Comparison of ENCODE assay signal across 9 cellular contexts in the genomic region with DNA sequence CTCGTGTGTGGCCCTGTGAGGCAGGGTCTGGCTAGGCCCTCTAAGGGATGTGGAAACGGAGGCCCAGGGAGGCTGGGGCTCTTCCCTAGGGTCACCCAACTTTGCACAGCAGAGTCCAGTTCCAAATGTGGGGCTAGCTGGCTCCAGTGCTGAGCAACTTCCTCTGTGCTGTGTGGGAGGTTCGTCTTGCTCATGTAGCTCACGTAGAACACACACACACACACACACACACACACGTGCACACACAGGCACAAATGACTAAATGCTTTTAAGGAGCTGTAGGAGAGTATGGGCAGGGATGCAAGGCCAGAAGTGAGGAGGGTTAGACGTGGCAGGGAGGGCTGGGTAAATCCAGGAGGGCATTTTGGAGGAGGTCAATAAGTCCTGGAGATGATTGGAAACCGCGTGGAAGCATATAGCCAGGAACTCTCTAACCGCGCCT.
DNase-seq lines count a peak whose midpoint lies in the region; ATAC-seq and TF ChIP-seq lines count a peak whose summit lies in the region.
"Had no signal": no experiment of that assay in that cellular context is flagged by ENCODE, and none has a peak within 500 bp of the region (broad histone marks: within the 10 kb centered on the region; RNA-seq: fewer than 3 reads in every experiment).

No MANE protein-coding gene starts in this region.

- intact Hi-C loops in esophagus squamous epithelium (cut with DNase I) = no loop called here
- intact Hi-C loops in gastrocnemius medialis (cut with DNase I; ENCODE audit: low total_unique reads) = no loop called here

- no peak overlapping the region for H2AFZ ChIP-seq in neuronal stem cell (ENCODE audit: low read length)
- H2AFZ ChIP-seq in neural progenitor cell (replicated peaks) = no peak overlapping the region

- peak overlapping the region; percentile 35 for H2BK5ac ChIP-seq in neuronal stem cell (ENCODE audit: low read length)

- H3K4me1 Mint-ChIP-seq in activated naive CD8-positive, alpha-beta T cell treated with anti-CD3 and anti-CD28 coated beads for 36 hours = peaks cover 33% of the 10 kb centered on the region
- peaks cover 23% of the 10 kb centered on the region for H3K4me1 Mint-ChIP-seq in neural progenitor cell

- H3K4me1 ChIP-seq in neuronal stem cell (ENCODE audit: control insufficient read depth in 2 of 2, insufficient read depth in 1 of 2, low read depth in 1 of 2, low read length in 2 of 2) (peaks cover 0 to 14% of the 10 kb centered on the region in 2 donors), esophagus squamous epithelium (peaks cover 8 to 16% (median 8%) of the 10 kb centered on the region in 3 donors), neural progenitor cell (peaks cover 10% of the 10 kb centered on the region), gastrocnemius medialis (no peaks in the 10 kb centered on the region)

- no CpG with 5 or more reads among the region's 10 CpGs for WGBS in neuronal stem cell (ENCODE audit: extremely low coverage in 2 of 2, insufficient read length in 2 of 2, insufficient replicate concordance in 1 of 2), 2 donors
- WGBS in esophagus squamous epithelium, 2 donors = 65 to 94% methylated on average over 9 to 10 of the region's 10 CpGs

- no peaks in the 10 kb centered on the region for H3F3A ChIP-seq in neural progenitor cell (ENCODE audit: low read depth)

- H4K8ac ChIP-seq in neuronal stem cell (ENCODE audit: low read depth, low read length) = no peak overlapping the region

- no peak overlapping the region for H2BK12ac ChIP-seq in neuronal stem cell (ENCODE audit: low read length)

- peak overlapping the region; percentile 61 for H2BK15ac ChIP-seq in neuronal stem cell (ENCODE audit: low read length)

- TF ChIP-seq CTCF in GM13976 (IDR thresholded peaks at IDR 0.05; ENCODE audit: borderline replicate concordance, control extremely low read depth, extremely low read depth, insufficient read depth, missing control alignments) (no peak), esophagus squamous epithelium (IDR thresholded peaks at IDR 0.05) (no peak), neural progenitor cell (IDR thresholded peaks at IDR 0.05) (no peak), gastrocnemius medialis (IDR thresholded peaks at IDR 0.05 in 4 of 5, conservative IDR thresholded peaks at IDR 0.05 in 1 of 5) (no peak)

- H3K4me3 ChIP-seq in neuronal stem cell (ENCODE audit: low read length in 2 of 2) (no peak overlapping the region), esophagus squamous epithelium (no peak overlapping the region), neural progenitor cell (no peak overlapping the region), gastrocnemius medialis (no peak overlapping the region)

- no peak overlapping the region for H3K14ac ChIP-seq in neuronal stem cell (ENCODE audit: low read length)

- H3K9me3 Mint-ChIP-seq in activated naive CD8-positive, alpha-beta T cell treated with anti-CD3 and anti-CD28 coated beads for 36 hours = no peaks in the 10 kb centered on the region
- no peaks in the 10 kb centered on the region for H3K9me3 Mint-ChIP-seq in neural progenitor cell
- H3K9me3 Mint-ChIP-seq: T-helper 1 cell treated with Interleukin-12 subunit alpha and Interleukin-12 subunit beta and Interleukin-4 antibody, amounts not matched to agents 30 μg/mL and 1 μg/mL, for 36 hours had no signal

- H4K91ac ChIP-seq in neuronal stem cell (ENCODE audit: low read depth, low read length, poor library complexity) = no peak overlapping the region

- H3K36me3 Mint-ChIP-seq in activated naive CD8-positive, alpha-beta T cell treated with anti-CD3 and anti-CD28 coated beads for 36 hours = no peaks in the 10 kb centered on the region
- H3K36me3 Mint-ChIP-seq in neural progenitor cell = no peaks in the 10 kb centered on the region

- peak overlapping the region; percentile 12 for H3K9ac ChIP-seq in neuronal stem cell (ENCODE audit: low read depth, low read length, poor library complexity)
- no peak overlapping the region for H3K9ac ChIP-seq in neural progenitor cell

- H3K18ac ChIP-seq in neuronal stem cell (ENCODE audit: low read length) = peak overlapping the region; percentile 78

- TF ChIP-seq POLR2A in esophagus squamous epithelium (IDR thresholded peaks at IDR 0.05) = no peak
- TF ChIP-seq POLR2A in gastrocnemius medialis (IDR thresholded peaks at IDR 0.05) = no peak

- in situ Hi-C loops in GM13976 (cut with MboI; ENCODE audit: low sequenced_read_pairs, unreplicated experiment) = no loop called here
- in situ Hi-C loops in gastrocnemius medialis (cut with MboI; ENCODE audit: low sequenced_read_pairs in 4 of 4) = no loop called here

- H2AK5ac ChIP-seq in neuronal stem cell (ENCODE audit: low read depth, low read length) = peak overlapping the region; percentile 62

- H3K27me3 ChIP-seq in neuronal stem cell (ENCODE audit: control insufficient read depth in 3 of 3, insufficient read depth in 3 of 3, low read depth in 1 of 3, low read length in 3 of 3) = peaks cover 0 to 20% (median 0%) of the 10 kb centered on the region in 3 experiments
- peaks cover 0 to 60% (median 0%) of the 10 kb centered on the region in 4 donors for H3K27me3 ChIP-seq in esophagus squamous epithelium
- H3K27me3 ChIP-seq in neural progenitor cell = no peaks in the 10 kb centered on the region
- H3K27me3 ChIP-seq in gastrocnemius medialis = no peaks in the 10 kb centered on the region

- no peak overlapping the region for H2BK120ac ChIP-seq in neuronal stem cell (ENCODE audit: low read depth, low read length)

- no peak overlapping the region for H3K27ac ChIP-seq in neuronal stem cell (replicated peaks; ENCODE audit: low read length)
- H3K27ac ChIP-seq in esophagus squamous epithelium = peak overlapping the region in 2 of 4 donors; percentile 36 to 39
- H3K27ac ChIP-seq in neural progenitor cell = no peak overlapping the region
- no peak overlapping the region for H3K27ac ChIP-seq in gastrocnemius medialis

- peak; percentile 79 for DNase-seq in GM13976 (ENCODE audit: low spot score)
- peak; percentile 13 for DNase-seq in HT1080 (ENCODE audit: low read depth)
- DNase-seq in activated naive CD8-positive, alpha-beta T cell treated with anti-CD3 and anti-CD28 coated beads for 36 hours = peak; percentile 38
- DNase-seq in neuronal stem cell (ENCODE audit: low spot score) = no peak
- no peak for DNase-seq in NCI-H187 (lab: John Stamatoyannopoulos, UW)
- no peak for DNase-seq in esophagus squamous epithelium (lab: John Stamatoyannopoulos, UW)
- DNase-seq in neural progenitor cell (ENCODE audit: low spot score) = no peak
- DNase-seq in gastrocnemius medialis = no peak

- H3K23ac ChIP-seq in neuronal stem cell (ENCODE audit: low read depth, low read length, poor library complexity) = no peak overlapping the region

- peak overlapping the region; percentile 44 for H3K27ac Mint-ChIP-seq in activated naive CD8-positive, alpha-beta T cell treated with anti-CD3 and anti-CD28 coated beads for 36 hours
- H3K27ac Mint-ChIP-seq in neural progenitor cell = no peak overlapping the region
- H3K27ac Mint-ChIP-seq: T-helper 1 cell treated with Interleukin-12 subunit alpha and Interleukin-12 subunit beta and Interleukin-4 antibody, amounts not matched to agents 30 μg/mL and 1 μg/mL, for 36 hours had no signal

- H3K4me2 ChIP-seq in neuronal stem cell (ENCODE audit: insufficient read depth, low read length, poor library complexity, severe bottlenecking) (no peak overlapping the region), neural progenitor cell (no peak overlapping the region)

- H3K4me3 Mint-ChIP-seq in activated naive CD8-positive, alpha-beta T cell treated with anti-CD3 and anti-CD28 coated beads for 36 hours = peak overlapping the region; percentile 4
- no peak overlapping the region for H3K4me3 Mint-ChIP-seq in neural progenitor cell
- H3K4me3 Mint-ChIP-seq: T-helper 1 cell treated with Interleukin-12 subunit alpha and Interleukin-12 subunit beta and Interleukin-4 antibody, amounts not matched to agents 30 μg/mL and 1 μg/mL, for 36 hours had no signal

- H3K36me3 ChIP-seq in neuronal stem cell (replicated peaks in 1 of 2; ENCODE audit: control insufficient read depth in 2 of 2, insufficient read depth in 2 of 2, low read length in 2 of 2) (no peaks in the 10 kb centered on the region), esophagus squamous epithelium (no peaks in the 10 kb centered on the region), neural progenitor cell (no peaks in the 10 kb centered on the region), gastrocnemius medialis (no peaks in the 10 kb centered on the region)

- H3K27me3 Mint-ChIP-seq in activated naive CD8-positive, alpha-beta T cell treated with anti-CD3 and anti-CD28 coated beads for 36 hours = peaks cover 2% of the 10 kb centered on the region
- H3K27me3 Mint-ChIP-seq in neural progenitor cell (ENCODE audit: insufficient read depth, low read depth) = peaks cover 10% of the 10 kb centered on the region

- H3K79me2 ChIP-seq in neural progenitor cell (ENCODE audit: low read depth) = no peaks in the 10 kb centered on the region

- H3K9me3 ChIP-seq in neuronal stem cell (replicated peaks in 1 of 2; ENCODE audit: control insufficient read depth in 2 of 2, insufficient read depth in 1 of 2, low read depth in 1 of 2, low read length in 2 of 2) (no peaks in the 10 kb centered on the region), esophagus squamous epithelium (no peaks in the 10 kb centered on the region), neural progenitor cell (ENCODE audit: low read depth) (no peaks in the 10 kb centered on the region), gastrocnemius medialis (no peaks in the 10 kb centered on the region)

- no peaks in the 10 kb centered on the region for H4K20me1 ChIP-seq in neural progenitor cell (ENCODE audit: low read depth)

- no peak overlapping the region for H3K4ac ChIP-seq in neuronal stem cell (ENCODE audit: low read length)

- ATAC-seq in gastrocnemius medialis = no peak

- no peaks in the 10 kb centered on the region for H3K79me1 ChIP-seq in neuronal stem cell (ENCODE audit: low read depth, low read length)

Comparison
In these comparisons a context has a peak if more than half of its experiments do, and no peak if none do; other contexts are left out.
1. DNase-seq: peak in GM13976 (single experiment), HT1080 (single experiment) and activated naive CD8-positive, alpha-beta T cell treated with anti-CD3 and anti-CD28 coated beads for 36 hours (single experiment); none in neuronal stem cell (single experiment), NCI-H187 (0 of 2), esophagus squamous epithelium (single experiment), neural progenitor cell (single experiment) and gastrocnemius medialis (0 of 2).